In genomic region chr6:78908621-78909020, GRCh38 we compare ENCODE assay signal across 17 cellular contexts. TPM values are rescaled to one million over a fixed set of nuclear protein-coding genes. Genes with fewer than 3 reads are reported as not detected.
A peak's percentile ranks its signal among the peaks of the same experiment; 100 is the strongest.
DNase-seq lines count a peak whose midpoint lies in the region; FAIRE-seq and TF ChIP-seq lines count a peak whose summit lies in the region.
"Had no signal": no experiment of that assay in that cellular context is flagged by ENCODE, and none has a peak within 500 bp of the region (broad histone marks: within the 10 kb centered on the region; RNA-seq: fewer than 3 reads in every experiment).

No MANE protein-coding gene starts in this region.

- WGBS in mesenchymal stem cell = 94% methylated on average over 2 of the region's 2 CpGs
- 80 to 91% (median 87%) methylated on average over 2 of the region's 2 CpGs for WGBS in small intestine, 3 donors

- no peak overlapping the region for H3K4me3 ChIP-seq in BLaER1 treated with 17β-estradiol and CSF1 and Interleukin-3, amounts not matched to agents 10 nM and 100 nM
- H3K4me3 ChIP-seq in MM.1S (ENCODE audit: low read length) = no peak overlapping the region
- no peak overlapping the region for H3K4me3 ChIP-seq in choroid plexus epithelial cell (ENCODE audit: low read depth, low read length)
- H3K4me3 ChIP-seq in mesenchymal stem cell (ENCODE audit: insufficient read depth in 1 of 2, low read depth in 1 of 2, low read length in 2 of 2) = peak overlapping the region in 1 of 2 experiments; percentile 19
- H3K4me3 ChIP-seq in small intestine (ENCODE audit: low read depth in 1 of 2, low read length in 2 of 2) = no peak overlapping the region
- H3K4me3 ChIP-seq: K562, Peyer's patch had no signal

- H2AK5ac ChIP-seq in mesenchymal stem cell (ENCODE audit: low read length, severe bottlenecking) = no peak overlapping the region

- no peaks in the 10 kb centered on the region for H3K36me3 ChIP-seq in BLaER1 treated with 17β-estradiol and CSF1 and Interleukin-3, amounts not matched to agents 10 nM and 100 nM
- H3K36me3 ChIP-seq in MM.1S (replicated peaks; ENCODE audit: insufficient read depth, low read length) (no peaks in the 10 kb centered on the region), mesenchymal stem cell (ENCODE audit: control insufficient read depth in 1 of 2, insufficient read depth in 2 of 2, low read depth in 1 of 2, low read length in 2 of 2) (no peaks in the 10 kb centered on the region), small intestine (ENCODE audit: control insufficient read depth in 2 of 2, insufficient read depth in 2 of 2, low read length in 2 of 2) (no peaks in the 10 kb centered on the region)
- H3K36me3 ChIP-seq: Peyer's patch had no signal

- H3K27ac ChIP-seq in BLaER1 treated with 17β-estradiol and CSF1 and Interleukin-3, amounts not matched to agents 10 nM and 100 nM = peak overlapping the region in 7 of 11 experiments; percentile 16 to 83 (median 67); a peak in 14 of 22 replicates
- H3K27ac ChIP-seq in MM.1S (ENCODE audit: low read length) = 0 out of 2 replicates have a peak overlapping the region, but pooled peaks have one; percentile 8
- H3K27ac ChIP-seq in mesenchymal stem cell (ENCODE audit: low read length, poor library complexity, severe bottlenecking) = no peak overlapping the region
- H3K27ac ChIP-seq in small intestine (ENCODE audit: low read depth in 1 of 2, low read length in 1 of 2) = no peak overlapping the region
- H3K27ac ChIP-seq: C4-2B, Peyer's patch had no signal

- no peak overlapping the region for H4K91ac ChIP-seq in mesenchymal stem cell (ENCODE audit: low read length)

- H2BK5ac ChIP-seq in mesenchymal stem cell (ENCODE audit: low read depth, low read length, poor library complexity, severe bottlenecking) = no peak overlapping the region

- no peak overlapping the region for H4K8ac ChIP-seq in mesenchymal stem cell (ENCODE audit: low read length)

- H3K27me3 ChIP-seq in BLaER1 treated with 17β-estradiol and CSF1 and Interleukin-3, amounts not matched to agents 10 nM and 100 nM = no peaks in the 10 kb centered on the region
- H3K27me3 ChIP-seq in MM.1S (replicated peaks; ENCODE audit: insufficient read depth, low read length) (no peaks in the 10 kb centered on the region), mesenchymal stem cell (ENCODE audit: control insufficient read depth in 1 of 2, insufficient read depth in 1 of 2, low read length in 2 of 2) (no peaks in the 10 kb centered on the region), small intestine (ENCODE audit: control insufficient read depth in 2 of 2, insufficient read depth in 2 of 2, low read length in 2 of 2) (peaks cover 0 to 1% of the 10 kb centered on the region in 2 donors)
- H3K27me3 ChIP-seq: Peyer's patch had no signal

- peaks cover 0 to 10% (median 7%) of the 10 kb centered on the region in 11 experiments; a peak in 13 of 22 replicates for H3K9me3 ChIP-seq in BLaER1 treated with 17β-estradiol and CSF1 and Interleukin-3, amounts not matched to agents 10 nM and 100 nM (replicated peaks in 1 of 11)
- H3K9me3 ChIP-seq in MM.1S (replicated peaks; ENCODE audit: insufficient read depth, low read length) (no peaks in the 10 kb centered on the region), mesenchymal stem cell (ENCODE audit: control insufficient read depth, low read length) (no peaks in the 10 kb centered on the region), small intestine (ENCODE audit: control insufficient read depth, low read depth) (no peaks in the 10 kb centered on the region)
- H3K9me3 ChIP-seq: Peyer's patch had no signal

- peaks cover 0 to 34% (median 7%) of the 10 kb centered on the region in 10 experiments; a peak in 10 of 20 replicates for H3K4me1 ChIP-seq in BLaER1 treated with 17β-estradiol and CSF1 and Interleukin-3, amounts not matched to agents 10 nM and 100 nM
- H3K4me1 ChIP-seq in MM.1S (ENCODE audit: low read length) (peaks cover 8% of the 10 kb centered on the region), mesenchymal stem cell (ENCODE audit: control insufficient read depth, insufficient read depth, low read depth, low read length) (peaks cover 5% of the 10 kb centered on the region), small intestine (ENCODE audit: control insufficient read depth in 2 of 2, insufficient read depth in 1 of 2, low read depth in 1 of 2, low read length in 1 of 2) (no peaks in the 10 kb centered on the region)

- no peak overlapping the region for H2BK15ac ChIP-seq in mesenchymal stem cell (ENCODE audit: low read depth, poor library complexity, severe bottlenecking)

- H3K4me2 ChIP-seq in BLaER1 treated with 17β-estradiol and CSF1 and Interleukin-3, amounts not matched to agents 10 nM and 100 nM = peak overlapping the region in 5 of 11 experiments; percentile 38 to 58 (median 52); a peak in 10 of 22 replicates
- H3K4me2 ChIP-seq in MM.1S (ENCODE audit: low read depth, low read length) (no peak overlapping the region; the same call in 1 of the 2 replicates), mesenchymal stem cell (ENCODE audit: low read length, poor library complexity, severe bottlenecking) (no peak overlapping the region)

- H3K9ac ChIP-seq in BLaER1 treated with 17β-estradiol and CSF1 and Interleukin-3, amounts not matched to agents 10 nM and 100 nM = peak overlapping the region in 3 of 11 experiments; percentile 48 to 64 (median 48); a peak in 5 of 22 replicates
- H3K9ac ChIP-seq in MM.1S (ENCODE audit: low read length) = no peak overlapping the region
- H3K9ac ChIP-seq in mesenchymal stem cell (ENCODE audit: low read length) = peak overlapping the region; percentile 74

- no peak overlapping the region for H3K4ac ChIP-seq in mesenchymal stem cell (ENCODE audit: low read depth in 1 of 2, low read length in 2 of 2)

- TF ChIP-seq CTCF in MM.1S (IDR thresholded peaks at IDR 0.05; ENCODE audit: low read length) (no peak), choroid plexus epithelial cell (conservative IDR thresholded peaks at IDR 0.05; ENCODE audit: low read depth, low read length) (no peak)

- DNase-seq in MM.1S (no peak), choroid plexus epithelial cell (ENCODE audit: low read depth) (peak; percentile 18), mesenchymal stem cell (no peak), small intestine (no peak), T-helper 9 cell (no peak)
- no peak for DNase-seq in activated naive CD4-positive, alpha-beta T cell (lab: John Stamatoyannopoulos, UW)
- DNase-seq: DMS 273 treated with DMSO at 0.1 percent for 48 hours, GOT3, NCI-H1092, NCI-H146, NCI-H2081 treated with DMSO at 0.1 percent for 48 hours, NCI-H510A, Peyer's patch, Right ventricle myocardium superior had no signal

- no peaks in the 10 kb centered on the region for H3K79me1 ChIP-seq in mesenchymal stem cell (replicated peaks; ENCODE audit: low read length, poor library complexity, severe bottlenecking)

- no peak overlapping the region for H3K23ac ChIP-seq in mesenchymal stem cell (ENCODE audit: low read length in 2 of 2)

- H3K18ac ChIP-seq in mesenchymal stem cell (ENCODE audit: low read depth in 1 of 2, low read length in 2 of 2) = no peak overlapping the region

- H3K79me2 ChIP-seq in MM.1S (ENCODE audit: low read length) = no peaks in the 10 kb centered on the region

- H3F3A ChIP-seq in MM.1S (ENCODE audit: insufficient read depth, low read length) = no peaks in the 10 kb centered on the region

- H2BK12ac ChIP-seq in mesenchymal stem cell (ENCODE audit: low read length in 2 of 2) = no peak overlapping the region

- H4K20me1 ChIP-seq in BLaER1 treated with 17β-estradiol and CSF1 and Interleukin-3, amounts not matched to agents 10 nM and 100 nM = no peaks in the 10 kb centered on the region
- no peaks in the 10 kb centered on the region for H4K20me1 ChIP-seq in MM.1S (ENCODE audit: insufficient read depth, low read length)

- H2AFZ ChIP-seq in MM.1S (ENCODE audit: low read length) (no peak overlapping the region), mesenchymal stem cell (ENCODE audit: low read depth, low read length) (no peak overlapping the region)

- no peak overlapping the region for H2BK120ac ChIP-seq in mesenchymal stem cell (ENCODE audit: low read depth, low read length)

- FAIRE-seq in small intestine (lab: Jason Lieb, UNC) = no peak
- FAIRE-seq: K562 had no signal

- H3K14ac ChIP-seq in mesenchymal stem cell (ENCODE audit: low read length in 2 of 2) = no peak overlapping the region

- H3K9me2 ChIP-seq in MM.1S (replicated peaks; ENCODE audit: insufficient read depth, low read length) = no peaks in the 10 kb centered on the region

RNA-seq across cellular contexts. Expression of gene IRAK1BP1, which starts 41.3 kb away (rescaled TPM):
- polyA plus RNA-seq in mesenchymal stem cell (2013, experiment 1 of 2) = 1.3 TPM
- 1.5 TPM for polyA plus RNA-seq in mesenchymal stem cell (2013, experiment 2 of 2)
- polyA plus RNA-seq in small intestine = 1 to 10 TPM in 1 of 3 donors, under 1 TPM in 2; 0.22 to 2.2 (median 0.27) TPM

Comparison
In these comparisons a context has a peak if more than half of its experiments do, and no peak if none do; other contexts are left out.
1. H3K27ac ChIP-seq: peak in BLaER1 treated with 17β-estradiol and CSF1 and Interleukin-3, amounts not matched to agents 10 nM and 100 nM (7 of 11) and MM.1S (single experiment); none in mesenchymal stem cell (single experiment) and small intestine (0 of 2).